Comparison of ENCODE assay signal across 1 cellular context in genomic region chr5:140402258-140403074, GRCh38.
TF ChIP-seq lines count a peak whose summit lies in the region.

No MANE protein-coding gene starts in this region.

TF ChIP-seq in HepG2, 621 proteins besides CTCF, POLR2A, EP300 and RAD21 (continued from another document and continues in another):
- TF ChIP-seq, protein P1, sequence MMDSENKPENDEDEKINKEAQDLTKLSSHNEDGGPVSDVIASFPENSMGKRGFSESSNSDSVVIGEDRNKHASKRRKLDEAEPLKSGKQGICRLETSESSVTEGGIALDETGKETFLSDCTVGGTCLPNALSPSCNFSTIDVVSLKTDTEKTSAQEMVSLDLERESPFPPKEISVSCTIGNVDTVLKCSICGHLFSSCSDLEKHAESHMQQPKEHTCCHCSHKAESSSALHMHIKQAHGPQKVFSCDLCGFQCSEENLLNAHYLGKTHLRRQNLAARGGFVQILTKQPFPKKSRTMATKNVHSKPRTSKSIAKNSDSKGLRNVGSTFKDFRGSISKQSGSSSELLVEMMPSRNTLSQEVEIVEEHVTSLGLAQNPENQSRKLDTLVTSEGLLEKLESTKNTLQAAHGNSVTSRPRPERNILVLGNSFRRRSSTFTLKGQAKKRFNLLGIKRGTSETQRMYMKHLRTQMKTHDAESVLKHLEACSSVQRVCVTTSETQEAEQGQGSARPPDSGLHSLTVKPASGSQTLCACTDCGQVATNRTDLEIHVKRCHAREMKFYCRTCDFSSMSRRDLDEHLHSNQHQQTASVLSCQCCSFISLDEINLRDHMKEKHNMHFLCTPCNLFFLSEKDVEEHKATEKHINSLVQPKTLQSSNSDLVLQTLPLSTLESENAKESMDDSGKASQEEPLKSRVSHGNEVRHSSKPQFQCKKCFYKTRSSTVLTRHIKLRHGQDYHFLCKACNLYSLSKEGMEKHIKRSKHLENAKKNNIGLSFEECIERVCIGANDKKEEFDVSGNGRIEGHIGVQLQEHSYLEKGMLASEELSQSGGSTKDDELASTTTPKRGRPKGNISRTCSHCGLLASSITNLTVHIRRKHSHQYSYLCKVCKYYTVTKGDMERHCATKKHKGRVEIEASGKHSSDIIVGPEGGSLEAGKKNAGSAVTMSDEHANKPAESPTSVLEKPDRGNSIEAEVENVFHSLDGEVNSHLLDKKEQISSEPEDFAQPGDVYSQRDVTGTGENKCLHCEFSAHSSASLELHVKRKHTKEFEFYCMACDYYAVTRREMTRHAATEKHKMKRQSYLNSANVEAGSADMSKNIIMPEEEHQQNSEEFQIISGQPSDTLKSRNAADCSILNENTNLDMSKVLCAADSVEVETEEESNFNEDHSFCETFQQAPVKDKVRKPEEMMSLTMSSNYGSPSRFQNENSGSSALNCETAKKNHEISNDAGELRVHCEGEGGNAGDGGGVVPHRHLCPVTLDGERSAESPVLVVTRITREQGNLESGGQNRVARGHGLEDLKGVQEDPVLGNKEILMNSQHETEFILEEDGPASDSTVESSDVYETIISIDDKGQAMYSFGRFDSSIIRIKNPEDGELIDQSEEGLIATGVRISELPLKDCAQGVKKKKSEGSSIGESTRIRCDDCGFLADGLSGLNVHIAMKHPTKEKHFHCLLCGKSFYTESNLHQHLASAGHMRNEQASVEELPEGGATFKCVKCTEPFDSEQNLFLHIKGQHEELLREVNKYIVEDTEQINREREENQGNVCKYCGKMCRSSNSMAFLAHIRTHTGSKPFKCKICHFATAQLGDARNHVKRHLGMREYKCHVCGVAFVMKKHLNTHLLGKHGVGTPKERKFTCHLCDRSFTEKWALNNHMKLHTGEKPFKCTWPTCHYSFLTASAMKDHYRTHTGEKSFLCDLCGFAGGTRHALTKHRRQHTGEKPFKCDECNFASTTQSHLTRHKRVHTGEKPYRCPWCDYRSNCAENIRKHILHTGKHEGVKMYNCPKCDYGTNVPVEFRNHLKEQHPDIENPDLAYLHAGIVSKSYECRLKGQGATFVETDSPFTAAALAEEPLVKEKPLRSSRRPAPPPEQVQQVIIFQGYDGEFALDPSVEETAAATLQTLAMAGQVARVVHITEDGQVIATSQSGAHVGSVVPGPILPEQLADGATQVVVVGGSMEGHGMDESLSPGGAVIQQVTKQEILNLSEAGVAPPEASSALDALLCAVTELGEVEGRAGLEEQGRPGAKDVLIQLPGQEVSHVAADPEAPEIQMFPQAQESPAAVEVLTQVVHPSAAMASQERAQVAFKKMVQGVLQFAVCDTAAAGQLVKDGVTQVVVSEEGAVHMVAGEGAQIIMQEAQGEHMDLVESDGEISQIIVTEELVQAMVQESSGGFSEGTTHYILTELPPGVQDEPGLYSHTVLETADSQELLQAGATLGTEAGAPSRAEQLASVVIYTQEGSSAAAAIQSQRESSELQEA (CRISPR knock-in tag; IDR thresholded peaks at IDR 0.05; ENCODE audit: not compliant biosample characterization): no peak
- TF ChIP-seq ZNF276 (CRISPR knock-in tag; IDR thresholded peaks at IDR 0.05; ENCODE audit: low read depth): 0 out of 2 replicates have a peak, but pooled peaks have one; percentile 80
- TF ChIP-seq KLF13 (CRISPR knock-in tag; IDR thresholded peaks at IDR 0.05): peak; percentile 81; the same call in 1 of the 2 replicates
- TF ChIP-seq, protein P2, sequence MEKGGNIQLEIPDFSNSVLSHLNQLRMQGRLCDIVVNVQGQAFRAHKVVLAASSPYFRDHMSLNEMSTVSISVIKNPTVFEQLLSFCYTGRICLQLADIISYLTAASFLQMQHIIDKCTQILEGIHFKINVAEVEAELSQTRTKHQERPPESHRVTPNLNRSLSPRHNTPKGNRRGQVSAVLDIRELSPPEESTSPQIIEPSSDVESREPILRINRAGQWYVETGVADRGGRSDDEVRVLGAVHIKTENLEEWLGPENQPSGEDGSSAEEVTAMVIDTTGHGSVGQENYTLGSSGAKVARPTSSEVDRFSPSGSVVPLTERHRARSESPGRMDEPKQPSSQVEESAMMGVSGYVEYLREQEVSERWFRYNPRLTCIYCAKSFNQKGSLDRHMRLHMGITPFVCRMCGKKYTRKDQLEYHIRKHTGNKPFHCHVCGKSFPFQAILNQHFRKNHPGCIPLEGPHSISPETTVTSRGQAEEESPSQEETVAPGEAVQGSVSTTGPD (CRISPR knock-in tag; IDR thresholded peaks at IDR 0.05): no peak
- TF ChIP-seq ZNF850 (CRISPR knock-in tag; conservative IDR thresholded peaks at IDR 0.05): no peak
- 0 out of 2 replicates have a peak, but pooled peaks have one; percentile 8 for TF ChIP-seq MEIS1 (CRISPR knock-in tag; IDR thresholded peaks at IDR 0.05; ENCODE audit: borderline replicate concordance)
- TF ChIP-seq, protein P3, sequence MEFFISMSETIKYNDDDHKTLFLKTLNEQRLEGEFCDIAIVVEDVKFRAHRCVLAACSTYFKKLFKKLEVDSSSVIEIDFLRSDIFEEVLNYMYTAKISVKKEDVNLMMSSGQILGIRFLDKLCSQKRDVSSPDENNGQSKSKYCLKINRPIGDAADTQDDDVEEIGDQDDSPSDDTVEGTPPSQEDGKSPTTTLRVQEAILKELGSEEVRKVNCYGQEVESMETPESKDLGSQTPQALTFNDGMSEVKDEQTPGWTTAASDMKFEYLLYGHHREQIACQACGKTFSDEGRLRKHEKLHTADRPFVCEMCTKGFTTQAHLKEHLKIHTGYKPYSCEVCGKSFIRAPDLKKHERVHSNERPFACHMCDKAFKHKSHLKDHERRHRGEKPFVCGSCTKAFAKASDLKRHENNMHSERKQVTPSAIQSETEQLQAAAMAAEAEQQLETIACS (CRISPR knock-in tag; IDR thresholded peaks at IDR 0.05): peak; percentile 37; the same call in 1 of the 2 replicates
- no peak for TF ChIP-seq KDM1A (CRISPR knock-in tag; IDR thresholded peaks at IDR 0.05)
- no peak for TF ChIP-seq ZNF614 (CRISPR knock-in tag; IDR thresholded peaks at IDR 0.05; ENCODE audit: borderline replicate concordance)
- no peak for TF ChIP-seq ZNF207 (IDR thresholded peaks at IDR 0.05; ENCODE audit: borderline replicate concordance)
- TF ChIP-seq TAF15 (IDR thresholded peaks at IDR 0.05; ENCODE audit: low read depth, low read length, poor library complexity, severe bottlenecking): no peak
- no peak for TF ChIP-seq PTBP1 (IDR thresholded peaks at IDR 0.05; ENCODE audit: low read depth, low read length, poor library complexity, severe bottlenecking)
- TF ChIP-seq ZFP36L2 (CRISPR knock-in tag; IDR thresholded peaks at IDR 0.05): no peak
- 0 out of 2 replicates have a peak, but pooled peaks have one; percentile 22 for TF ChIP-seq MIER3 (CRISPR knock-in tag; IDR thresholded peaks at IDR 0.05; ENCODE audit: borderline replicate concordance)
- TF ChIP-seq POGZ (CRISPR knock-in tag; IDR thresholded peaks at IDR 0.05): 0 out of 2 replicates have a peak, but pooled peaks have one; percentile 14
- no peak for TF ChIP-seq SIX1 (CRISPR knock-in tag; IDR thresholded peaks at IDR 0.05; ENCODE audit: borderline replicate concordance)
- TF ChIP-seq, protein P4, sequence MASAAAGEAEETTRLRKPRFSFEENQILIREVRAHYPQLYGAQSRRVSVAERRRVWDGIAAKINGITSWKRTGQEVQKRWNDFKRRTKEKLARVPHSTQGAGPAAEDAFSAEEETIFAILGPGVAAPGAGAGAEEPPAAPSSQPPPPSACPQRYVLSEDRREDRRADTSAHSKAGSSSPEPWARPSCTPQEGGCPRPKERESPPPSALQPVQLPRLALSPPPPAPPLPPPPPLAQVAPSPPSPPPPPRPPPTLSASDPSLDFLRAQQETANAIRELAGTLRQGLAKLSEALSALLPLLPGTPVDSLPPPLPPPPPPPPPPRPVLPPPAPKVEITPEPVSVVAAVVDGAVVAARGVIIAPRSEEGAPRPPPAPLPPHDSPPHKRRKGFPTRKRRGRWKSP (CRISPR knock-in tag; IDR thresholded peaks at IDR 0.05): no peak
- TF ChIP-seq, protein P5, sequence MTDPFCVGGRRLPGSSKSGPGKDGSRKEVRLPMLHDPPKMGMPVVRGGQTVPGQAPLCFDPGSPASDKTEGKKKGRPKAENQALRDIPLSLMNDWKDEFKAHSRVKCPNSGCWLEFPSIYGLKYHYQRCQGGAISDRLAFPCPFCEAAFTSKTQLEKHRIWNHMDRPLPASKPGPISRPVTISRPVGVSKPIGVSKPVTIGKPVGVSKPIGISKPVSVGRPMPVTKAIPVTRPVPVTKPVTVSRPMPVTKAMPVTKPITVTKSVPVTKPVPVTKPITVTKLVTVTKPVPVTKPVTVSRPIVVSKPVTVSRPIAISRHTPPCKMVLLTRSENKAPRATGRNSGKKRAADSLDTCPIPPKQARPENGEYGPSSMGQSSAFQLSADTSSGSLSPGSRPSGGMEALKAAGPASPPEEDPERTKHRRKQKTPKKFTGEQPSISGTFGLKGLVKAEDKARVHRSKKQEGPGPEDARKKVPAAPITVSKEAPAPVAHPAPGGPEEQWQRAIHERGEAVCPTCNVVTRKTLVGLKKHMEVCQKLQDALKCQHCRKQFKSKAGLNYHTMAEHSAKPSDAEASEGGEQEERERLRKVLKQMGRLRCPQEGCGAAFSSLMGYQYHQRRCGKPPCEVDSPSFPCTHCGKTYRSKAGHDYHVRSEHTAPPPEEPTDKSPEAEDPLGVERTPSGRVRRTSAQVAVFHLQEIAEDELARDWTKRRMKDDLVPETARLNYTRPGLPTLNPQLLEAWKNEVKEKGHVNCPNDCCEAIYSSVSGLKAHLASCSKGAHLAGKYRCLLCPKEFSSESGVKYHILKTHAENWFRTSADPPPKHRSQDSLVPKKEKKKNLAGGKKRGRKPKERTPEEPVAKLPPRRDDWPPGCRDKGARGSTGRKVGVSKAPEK (CRISPR knock-in tag; IDR thresholded peaks at IDR 0.05; ENCODE audit: borderline replicate concordance): no peak
- TF ChIP-seq EED (CRISPR knock-in tag; IDR thresholded peaks at IDR 0.05): peak; percentile 12; the same call in 1 of the 2 replicates
- no peak for TF ChIP-seq ZEB1 (IDR thresholded peaks at IDR 0.05; ENCODE audit: insufficient replicate concordance, low read depth)
- TF ChIP-seq ISL2 (CRISPR knock-in tag; IDR thresholded peaks at IDR 0.05): no peak
- TF ChIP-seq ATAD3A (CRISPR knock-in tag; IDR thresholded peaks at IDR 0.05): no peak
- TF ChIP-seq XBP1 (CRISPR knock-in tag; IDR thresholded peaks at IDR 0.05): peak; percentile 86; the same call in 1 of the 2 replicates
- TF ChIP-seq U2AF2 (IDR thresholded peaks at IDR 0.05; ENCODE audit: low read depth, low read length): no peak
- peak; percentile 81 for TF ChIP-seq CHD2 (IDR thresholded peaks at IDR 0.05; ENCODE audit: low read depth, low read length)
- 0 out of 2 replicates have a peak, but pooled peaks have one; percentile 15 for TF ChIP-seq PITX1 (CRISPR knock-in tag; IDR thresholded peaks at IDR 0.05)
- no peak for TF ChIP-seq CCAR2 (optimal IDR thresholded peaks at IDR 0.05; ENCODE audit: low read depth, low read length)
- no peak for TF ChIP-seq CREB1 (IDR thresholded peaks at IDR 0.05)
- TF ChIP-seq CREB1 (CRISPR knock-in tag; IDR thresholded peaks at IDR 0.05): peak; percentile 27; the same call in 1 of the 2 replicates
- TF ChIP-seq CENPT (CRISPR knock-in tag; IDR thresholded peaks at IDR 0.05; ENCODE audit: low read depth): no peak
- TF ChIP-seq, protein P6, sequence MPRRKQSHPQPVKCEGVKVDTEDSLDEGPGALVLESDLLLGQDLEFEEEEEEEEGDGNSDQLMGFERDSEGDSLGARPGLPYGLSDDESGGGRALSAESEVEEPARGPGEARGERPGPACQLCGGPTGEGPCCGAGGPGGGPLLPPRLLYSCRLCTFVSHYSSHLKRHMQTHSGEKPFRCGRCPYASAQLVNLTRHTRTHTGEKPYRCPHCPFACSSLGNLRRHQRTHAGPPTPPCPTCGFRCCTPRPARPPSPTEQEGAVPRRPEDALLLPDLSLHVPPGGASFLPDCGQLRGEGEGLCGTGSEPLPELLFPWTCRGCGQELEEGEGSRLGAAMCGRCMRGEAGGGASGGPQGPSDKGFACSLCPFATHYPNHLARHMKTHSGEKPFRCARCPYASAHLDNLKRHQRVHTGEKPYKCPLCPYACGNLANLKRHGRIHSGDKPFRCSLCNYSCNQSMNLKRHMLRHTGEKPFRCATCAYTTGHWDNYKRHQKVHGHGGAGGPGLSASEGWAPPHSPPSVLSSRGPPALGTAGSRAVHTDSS (CRISPR knock-in tag; conservative IDR thresholded peaks at IDR 0.05): no peak
- TF ChIP-seq SOX13 (IDR thresholded peaks at IDR 0.05): no peak
- TF ChIP-seq SOX13 (CRISPR knock-in tag; conservative IDR thresholded peaks at IDR 0.05 in 1 of 2, IDR thresholded peaks at IDR 0.05 in 1 of 2): no peak; a peak in 1 of 4 replicates
- TF ChIP-seq, protein P7, sequence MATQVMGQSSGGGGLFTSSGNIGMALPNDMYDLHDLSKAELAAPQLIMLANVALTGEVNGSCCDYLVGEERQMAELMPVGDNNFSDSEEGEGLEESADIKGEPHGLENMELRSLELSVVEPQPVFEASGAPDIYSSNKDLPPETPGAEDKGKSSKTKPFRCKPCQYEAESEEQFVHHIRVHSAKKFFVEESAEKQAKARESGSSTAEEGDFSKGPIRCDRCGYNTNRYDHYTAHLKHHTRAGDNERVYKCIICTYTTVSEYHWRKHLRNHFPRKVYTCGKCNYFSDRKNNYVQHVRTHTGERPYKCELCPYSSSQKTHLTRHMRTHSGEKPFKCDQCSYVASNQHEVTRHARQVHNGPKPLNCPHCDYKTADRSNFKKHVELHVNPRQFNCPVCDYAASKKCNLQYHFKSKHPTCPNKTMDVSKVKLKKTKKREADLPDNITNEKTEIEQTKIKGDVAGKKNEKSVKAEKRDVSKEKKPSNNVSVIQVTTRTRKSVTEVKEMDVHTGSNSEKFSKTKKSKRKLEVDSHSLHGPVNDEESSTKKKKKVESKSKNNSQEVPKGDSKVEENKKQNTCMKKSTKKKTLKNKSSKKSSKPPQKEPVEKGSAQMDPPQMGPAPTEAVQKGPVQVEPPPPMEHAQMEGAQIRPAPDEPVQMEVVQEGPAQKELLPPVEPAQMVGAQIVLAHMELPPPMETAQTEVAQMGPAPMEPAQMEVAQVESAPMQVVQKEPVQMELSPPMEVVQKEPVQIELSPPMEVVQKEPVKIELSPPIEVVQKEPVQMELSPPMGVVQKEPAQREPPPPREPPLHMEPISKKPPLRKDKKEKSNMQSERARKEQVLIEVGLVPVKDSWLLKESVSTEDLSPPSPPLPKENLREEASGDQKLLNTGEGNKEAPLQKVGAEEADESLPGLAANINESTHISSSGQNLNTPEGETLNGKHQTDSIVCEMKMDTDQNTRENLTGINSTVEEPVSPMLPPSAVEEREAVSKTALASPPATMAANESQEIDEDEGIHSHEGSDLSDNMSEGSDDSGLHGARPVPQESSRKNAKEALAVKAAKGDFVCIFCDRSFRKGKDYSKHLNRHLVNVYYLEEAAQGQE (IDR thresholded peaks at IDR 0.05; ENCODE audit: borderline replicate concordance in 1 of 2, low read depth in 1 of 2, low read length in 2 of 2): peak; percentile 42 to 91
- 0 out of 2 replicates have a peak, but pooled peaks have one; percentile 24 for TF ChIP-seq ZNF670 (CRISPR knock-in tag; IDR thresholded peaks at IDR 0.05; ENCODE audit: borderline replicate concordance)
